Comparison of ENCODE assay signal across 8 cellular contexts in genomic region chr15:87477759-87478687, GRCh38.
DNase-seq lines count a peak whose midpoint lies in the region; ATAC-seq and TF ChIP-seq lines count a peak whose summit lies in the region.

No MANE protein-coding gene starts in this region.

- peak overlapping the region; percentile 70 to 95 (median 86) for H3K27ac Mint-ChIP-seq in brain

- no peaks in the 10 kb centered on the region for H3K4me1 ChIP-seq in left lung

- DNase-seq in Ammon's horn (ENCODE audit: low spot score), result peak; percentile 78
- DNase-seq in NB4 (ENCODE audit: low read depth), result peak; percentile 18
- DNase-seq in left lung, result peak in 1 of 2 donors; percentile 33
- no peak for DNase-seq in GM19238 (ENCODE audit: insufficient read length, low spot score)
- no peak for DNase-seq in NCI-H1930 (lab: John Stamatoyannopoulos, UW)

- no peaks in the 10 kb centered on the region for H3K27me3 ChIP-seq in left lung

- no peaks in the 10 kb centered on the region for H3K36me3 Mint-ChIP-seq in brain

- ATAC-seq in left lung (peak; percentile 89), HG03097 (IDR thresholded peaks at IDR 0.05; ENCODE audit: low FRiP score, unreplicated experiment) (no peak), GM21390 (IDR thresholded peaks at IDR 0.05; ENCODE audit: unreplicated experiment) (no peak)

- peaks cover 0 to 5% (median 0%) of the 10 kb centered on the region in 5 experiments for H3K9me3 Mint-ChIP-seq in brain

- peaks cover 26% of the 10 kb centered on the region for H3K4me1 Mint-ChIP-seq in brain

- intact Hi-C loops in left lung (cut with DNase I), result no loop called here

- H3K9me3 ChIP-seq in left lung, result peaks cover 0 to 3% of the 10 kb centered on the region in 2 donors

- H3K4me3 ChIP-seq in NB4 (ENCODE audit: low read depth, low read length), result no peak overlapping the region
- no peak overlapping the region for H3K4me3 ChIP-seq in left lung

- TF ChIP-seq CTCF in NB4 (IDR thresholded peaks at IDR 0.05; ENCODE audit: low read depth, low read length) (no peak), brain (conservative IDR thresholded peaks at IDR 0.05) (peak in 1 of 2 experiments; percentile 54), left lung (IDR thresholded peaks at IDR 0.05) (no peak)

- no peak overlapping the region for H3K27ac ChIP-seq in left lung

- peak overlapping the region; percentile 56 to 74 (median 72) for H3K4me3 Mint-ChIP-seq in brain

- no peaks in the 10 kb centered on the region for H3K27me3 Mint-ChIP-seq in brain

- H3K36me3 ChIP-seq in left lung, result no peaks in the 10 kb centered on the region

- TF ChIP-seq POLR2A in NB4 (IDR thresholded peaks at IDR 0.05; ENCODE audit: extremely low read depth, insufficient read length), result no peak

Comparison
In these comparisons a context has a peak if more than half of its experiments do, and no peak if none do; other contexts are left out.
1. DNase-seq: peak in Ammon's horn (single experiment) and NB4 (single experiment); none in GM19238 (single experiment) and NCI-H1930 (0 of 2).